ENCODE assay signal across 10 cellular contexts in the genomic region with DNA sequence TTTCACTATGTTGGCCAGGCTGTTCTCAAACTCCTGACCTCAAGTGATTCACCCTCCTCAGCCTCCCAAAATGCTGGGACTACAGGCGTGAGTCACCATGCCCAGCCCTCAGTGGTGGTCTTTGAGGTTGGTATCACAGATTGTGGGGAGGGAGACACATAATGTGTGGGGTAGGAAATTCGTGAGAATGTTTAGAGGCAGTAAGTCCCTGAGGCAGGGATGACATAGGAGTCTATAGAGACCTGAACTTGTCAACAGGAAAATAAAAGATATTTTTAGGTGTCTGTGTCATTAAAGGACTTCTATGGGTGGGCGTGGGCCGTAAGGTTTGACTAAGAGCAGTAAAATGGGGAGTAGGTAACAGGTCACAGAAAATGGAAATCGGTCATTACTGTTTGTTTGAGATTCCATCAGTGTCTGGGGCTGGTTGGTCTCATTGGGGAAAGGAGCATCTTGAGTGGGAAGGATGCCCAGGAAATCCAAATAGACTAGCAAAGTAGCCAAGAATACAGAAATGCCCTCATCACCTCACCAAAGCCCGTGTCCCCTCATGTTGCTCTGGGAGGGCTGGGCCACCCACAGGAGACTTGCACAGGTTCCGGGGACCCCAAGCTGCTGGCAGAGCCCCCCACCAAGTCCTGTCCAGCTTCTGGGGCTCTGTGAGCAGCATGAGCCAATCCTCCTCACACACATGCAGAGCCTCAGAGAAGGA.
DNase-seq lines count a peak whose midpoint lies in the region; ATAC-seq and TF ChIP-seq lines count a peak whose summit lies in the region.
"Had no signal": no experiment of that assay in that cellular context is flagged by ENCODE, and none has a peak within 500 bp of the region (broad histone marks: within the 10 kb centered on the region; RNA-seq: fewer than 3 reads in every experiment).

No MANE protein-coding gene starts in this region.

- H2AFZ ChIP-seq in fibroblast of lung (ENCODE audit: low read length) = no peak overlapping the region

- TF ChIP-seq CTCF in fibroblast of lung (conservative IDR thresholded peaks at IDR 0.05 in 1 of 2, IDR thresholded peaks at IDR 0.05 in 1 of 2; ENCODE audit: low read depth in 1 of 2, low read length in 2 of 2) = no peak

- H3K4me3 Mint-ChIP-seq in stimulated activated naive CD8-positive, alpha-beta T cell treated with anti-CD3 and anti-CD28 coated beads, Interleukin-15, amount 100 ng/mL, for 72 hours = peak overlapping the region; percentile 31 to 83

- no peak overlapping the region for H3K4me3 ChIP-seq in fibroblast of lung (replicated peaks in 1 of 4; ENCODE audit: control extremely low read depth in 1 of 4, insufficient read depth in 1 of 4, low read depth in 3 of 4, low read length in 4 of 4)
- H3K4me3 ChIP-seq: A549, lower lobe of right lung had no signal

- H3K27ac ChIP-seq in fibroblast of lung (ENCODE audit: insufficient read depth, low read length) = no peak overlapping the region
- H3K27ac ChIP-seq: A549, lower lobe of right lung had no signal

- peaks cover 0 to 15% of the 10 kb centered on the region in 2 donors for H3K9me3 Mint-ChIP-seq in stimulated activated naive CD8-positive, alpha-beta T cell treated with anti-CD3 and anti-CD28 coated beads, Interleukin-15, amount 100 ng/mL, for 72 hours

- H3K4me2 ChIP-seq in fibroblast of lung (ENCODE audit: extremely low read depth, insufficient read depth, low read length) = no peak overlapping the region
- H3K4me2 ChIP-seq: A549 had no signal

- peak overlapping the region; percentile 90 to 97 for H3K27ac Mint-ChIP-seq in stimulated activated naive CD8-positive, alpha-beta T cell treated with anti-CD3 and anti-CD28 coated beads, Interleukin-15, amount 100 ng/mL, for 72 hours

- H3K9me3 ChIP-seq in fibroblast of lung (ENCODE audit: control insufficient read depth, insufficient read depth, low read depth, low read length) = no peaks in the 10 kb centered on the region
- H3K9me3 ChIP-seq: A549, lower lobe of right lung had no signal

- DNase-seq in activated gamma-delta T cell treated with Interleukin-2 at 50 U/mL for 16 hours (peak; percentile 47), activated gamma-delta T cell (lab: John Stamatoyannopoulos, UW) (no peak), fibroblast of lung (ENCODE audit: low read depth in 2 of 2) (peak; percentile 7 to 90), NCI-H345 treated with DMSO at 0.1 percent for 48 hours (lab: John Stamatoyannopoulos, UW; ENCODE audit: unreplicated experiment) (no peak)
- DNase-seq in activated CD8-positive, alpha-beta memory T cell treated with anti-CD3 and anti-CD28 coated beads for 24 hours = peak; percentile 83
- peak; percentile 77 to 93 for DNase-seq in stimulated activated naive CD8-positive, alpha-beta T cell treated with anti-CD3 and anti-CD28 coated beads, Interleukin-15, amount 100 ng/mL, for 72 hours
- DNase-seq: lower lobe of right lung had no signal

- peak; percentile 79 for ATAC-seq in stimulated activated naive CD8-positive, alpha-beta T cell treated with anti-CD3 and anti-CD28 coated beads, Interleukin-15, amount 100 ng/mL, for 72 hours
- ATAC-seq in HG03469 (IDR thresholded peaks at IDR 0.05; ENCODE audit: unreplicated experiment) (no peak), HG03175 (IDR thresholded peaks at IDR 0.05; ENCODE audit: unreplicated experiment) (no peak)
- ATAC-seq: A549, lower lobe of right lung had no signal

- no peaks in the 10 kb centered on the region for H3K79me2 ChIP-seq in fibroblast of lung (ENCODE audit: control insufficient read depth, insufficient read depth, low read length)

- peaks cover 67% of the 10 kb centered on the region for H3K4me1 Mint-ChIP-seq in stimulated activated naive CD8-positive, alpha-beta T cell treated with anti-CD3 and anti-CD28 coated beads, Interleukin-15, amount 100 ng/mL, for 72 hours

- H3K27me3 Mint-ChIP-seq in stimulated activated naive CD8-positive, alpha-beta T cell treated with anti-CD3 and anti-CD28 coated beads, Interleukin-15, amount 100 ng/mL, for 72 hours = no peaks in the 10 kb centered on the region

- no peaks in the 10 kb centered on the region for H3K36me3 ChIP-seq in fibroblast of lung (ENCODE audit: control insufficient read depth, insufficient read depth, low read length)
- H3K36me3 ChIP-seq: lower lobe of right lung had no signal

- H3K9ac ChIP-seq in fibroblast of lung (ENCODE audit: insufficient read depth, low read length) = no peak overlapping the region

- H4K20me1 ChIP-seq in fibroblast of lung (ENCODE audit: control insufficient read depth, extremely low read depth, insufficient read depth, low read length) = no peaks in the 10 kb centered on the region

- no peaks in the 10 kb centered on the region for H3K27me3 ChIP-seq in fibroblast of lung (ENCODE audit: control insufficient read depth, insufficient read depth, low read length)

- H3K4me1 ChIP-seq in fibroblast of lung (ENCODE audit: control insufficient read depth, extremely low read depth, insufficient read depth, low read length) = peaks cover 10% of the 10 kb centered on the region
- H3K4me1 ChIP-seq: A549 had no signal

Comparison
In these comparisons a context has a peak if more than half of its experiments do, and no peak if none do; other contexts are left out.
1. DNase-seq: peak in activated gamma-delta T cell treated with Interleukin-2 at 50 U/mL for 16 hours (single experiment), activated CD8-positive, alpha-beta memory T cell treated with anti-CD3 and anti-CD28 coated beads for 24 hours (single experiment), fibroblast of lung (2 of 2) and stimulated activated naive CD8-positive, alpha-beta T cell treated with anti-CD3 and anti-CD28 coated beads, Interleukin-15, amount 100 ng/mL, for 72 hours (2 of 2); none in activated gamma-delta T cell (single experiment) and NCI-H345 treated with DMSO at 0.1 percent for 48 hours (single experiment).